In the genomic region with DNA sequence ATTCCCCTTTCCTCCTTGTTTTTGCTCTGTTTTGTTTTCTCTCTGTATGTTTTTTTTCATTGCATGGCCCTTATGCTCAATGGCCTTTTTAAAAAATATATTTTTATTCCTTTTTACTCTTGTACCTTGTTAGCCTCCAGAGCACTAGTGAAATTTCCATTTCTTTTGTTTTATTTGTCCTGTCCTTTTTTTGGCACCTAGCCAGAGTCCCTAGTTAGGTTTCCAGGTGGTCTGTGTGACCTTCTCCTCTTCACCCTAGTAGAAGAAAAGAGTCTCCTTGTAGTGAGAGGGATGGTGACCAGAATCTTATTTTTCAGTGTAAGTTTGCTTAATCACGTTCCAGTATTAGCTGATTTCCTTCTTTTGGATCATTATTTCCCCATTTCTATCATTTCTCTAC, we compare ENCODE assay signal across 1 cellular context.
TF ChIP-seq lines count a peak whose summit lies in the region.

No MANE protein-coding gene starts in this region.

TF ChIP-seq in SK-N-SH treated with all-trans-retinoic acid at 6 μM for 48 hours, 23 proteins besides CTCF, POLR2A, EP300 and RAD21 (continued from another document):
- TF ChIP-seq, protein P1, sequence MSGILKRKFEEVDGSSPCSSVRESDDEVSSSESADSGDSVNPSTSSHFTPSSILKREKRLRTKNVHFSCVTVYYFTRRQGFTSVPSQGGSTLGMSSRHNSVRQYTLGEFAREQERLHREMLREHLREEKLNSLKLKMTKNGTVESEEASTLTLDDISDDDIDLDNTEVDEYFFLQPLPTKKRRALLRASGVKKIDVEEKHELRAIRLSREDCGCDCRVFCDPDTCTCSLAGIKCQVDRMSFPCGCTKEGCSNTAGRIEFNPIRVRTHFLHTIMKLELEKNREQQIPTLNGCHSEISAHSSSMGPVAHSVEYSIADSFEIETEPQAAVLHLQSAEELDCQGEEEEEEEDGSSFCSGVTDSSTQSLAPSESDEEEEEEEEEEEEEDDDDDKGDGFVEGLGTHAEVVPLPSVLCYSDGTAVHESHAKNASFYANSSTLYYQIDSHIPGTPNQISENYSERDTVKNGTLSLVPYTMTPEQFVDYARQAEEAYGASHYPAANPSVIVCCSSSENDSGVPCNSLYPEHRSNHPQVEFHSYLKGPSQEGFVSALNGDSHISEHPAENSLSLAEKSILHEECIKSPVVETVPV (CRISPR knock-in tag; IDR thresholded peaks at IDR 0.05) = no peak
- TF ChIP-seq, protein P2, sequence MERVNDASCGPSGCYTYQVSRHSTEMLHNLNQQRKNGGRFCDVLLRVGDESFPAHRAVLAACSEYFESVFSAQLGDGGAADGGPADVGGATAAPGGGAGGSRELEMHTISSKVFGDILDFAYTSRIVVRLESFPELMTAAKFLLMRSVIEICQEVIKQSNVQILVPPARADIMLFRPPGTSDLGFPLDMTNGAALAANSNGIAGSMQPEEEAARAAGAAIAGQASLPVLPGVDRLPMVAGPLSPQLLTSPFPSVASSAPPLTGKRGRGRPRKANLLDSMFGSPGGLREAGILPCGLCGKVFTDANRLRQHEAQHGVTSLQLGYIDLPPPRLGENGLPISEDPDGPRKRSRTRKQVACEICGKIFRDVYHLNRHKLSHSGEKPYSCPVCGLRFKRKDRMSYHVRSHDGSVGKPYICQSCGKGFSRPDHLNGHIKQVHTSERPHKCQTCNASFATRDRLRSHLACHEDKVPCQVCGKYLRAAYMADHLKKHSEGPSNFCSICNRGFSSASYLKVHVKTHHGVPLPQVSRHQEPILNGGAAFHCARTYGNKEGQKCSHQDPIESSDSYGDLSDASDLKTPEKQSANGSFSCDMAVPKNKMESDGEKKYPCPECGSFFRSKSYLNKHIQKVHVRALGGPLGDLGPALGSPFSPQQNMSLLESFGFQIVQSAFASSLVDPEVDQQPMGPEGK (CRISPR knock-in tag; IDR thresholded peaks at IDR 0.05; ENCODE audit: borderline replicate concordance) = no peak
- TF ChIP-seq, protein P3, sequence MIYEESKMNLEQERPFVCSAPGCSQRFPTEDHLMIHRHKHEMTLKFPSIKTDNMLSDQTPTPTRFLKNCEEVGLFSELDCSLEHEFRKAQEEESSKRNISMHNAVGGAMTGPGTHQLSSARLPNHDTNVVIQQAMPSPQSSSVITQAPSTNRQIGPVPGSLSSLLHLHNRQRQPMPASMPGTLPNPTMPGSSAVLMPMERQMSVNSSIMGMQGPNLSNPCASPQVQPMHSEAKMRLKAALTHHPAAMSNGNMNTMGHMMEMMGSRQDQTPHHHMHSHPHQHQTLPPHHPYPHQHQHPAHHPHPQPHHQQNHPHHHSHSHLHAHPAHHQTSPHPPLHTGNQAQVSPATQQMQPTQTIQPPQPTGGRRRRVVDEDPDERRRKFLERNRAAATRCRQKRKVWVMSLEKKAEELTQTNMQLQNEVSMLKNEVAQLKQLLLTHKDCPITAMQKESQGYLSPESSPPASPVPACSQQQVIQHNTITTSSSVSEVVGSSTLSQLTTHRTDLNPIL (CRISPR knock-in tag; IDR thresholded peaks at IDR 0.05; ENCODE audit: low read depth) = no peak
- TF ChIP-seq SNAI2 (CRISPR knock-in tag; IDR thresholded peaks at IDR 0.05) = no peak
- TF ChIP-seq ZNF565 (CRISPR knock-in tag; conservative IDR thresholded peaks at IDR 0.05; ENCODE audit: low read depth) = no peak
